ENCODE assay signal across 1 cellular context in genomic region chr6:152982768-152983636, GRCh38.
A peak's percentile ranks its signal among the peaks of the same experiment; 100 is the strongest.
TF ChIP-seq lines count a peak whose summit lies in the region.

Gene FBXO5 (minus strand): TSS chr6:152983041. CDS start chr6:152982959, 82 bp downstream.

TF ChIP-seq in GM12878, 131 proteins besides CTCF, POLR2A, EP300 and RAD21 (continued from another document):
- TF ChIP-seq BHLHE40 (IDR thresholded peaks at IDR 0.05; ENCODE audit: borderline replicate concordance in 1 of 2, low read depth in 2 of 2, low read length in 1 of 2) (peak; percentile 74 to 93; a peak in 3 of 4 replicates), ELK1 (IDR thresholded peaks at IDR 0.05; ENCODE audit: low read depth, low read length) (0 out of 2 replicates have a peak, but pooled peaks have one; percentile 17), RB1 (IDR thresholded peaks at IDR 0.05; ENCODE audit: borderline replicate concordance) (peak; percentile 92), POU2F2 (IDR thresholded peaks at IDR 0.05; ENCODE audit: borderline replicate concordance, low read depth, low read length) (peak; percentile 78; the same call in 1 of the 3 replicates), CHD1 (IDR thresholded peaks at IDR 0.05; ENCODE audit: low read depth, low read length) (no peak), STAT1 (conservative IDR thresholded peaks at IDR 0.05) (peak; percentile 34; the same call in 1 of the 2 replicates), GABPA (IDR thresholded peaks at IDR 0.05; ENCODE audit: low read depth) (peak; percentile 56; the same call in 1 of the 2 replicates), CREB1 (IDR thresholded peaks at IDR 0.05; ENCODE audit: low read depth) (peak; percentile 29; the same call in 1 of the 2 replicates), NR2F1 (conservative IDR thresholded peaks at IDR 0.05) (peak; percentile 75), YY1 (IDR thresholded peaks at IDR 0.05; ENCODE audit: low read depth, low read length) (peak; percentile 35; the same call in 1 of the 2 replicates)
